13 cellular contexts compared by ENCODE assay signal in genomic region chr15:34334676-34335075, GRCh38. TPM values are rescaled to one million over a fixed set of nuclear protein-coding genes. Genes with fewer than 3 reads are reported as not detected.
DNase-seq lines count a peak whose midpoint lies in the region; ATAC-seq, FAIRE-seq and TF ChIP-seq lines count a peak whose summit lies in the region.
"Had no signal": no experiment of that assay in that cellular context is flagged by ENCODE, and none has a peak within 500 bp of the region (broad histone marks: within the 10 kb centered on the region; RNA-seq: fewer than 3 reads in every experiment).

No MANE protein-coding gene starts in this region.

- H3K27ac Mint-ChIP-seq in activated T-helper 17 cell treated with anti-CD3 and anti-CD28 coated beads, Interleukin-2, amount 50 U/mL, for 72 hours, result peak overlapping the region; percentile 97
- H3K27ac Mint-ChIP-seq in Caco-2 (ENCODE audit: unreplicated experiment), result no peak overlapping the region

- DNase-seq in heart left ventricle (no peak), cardiac septum (ENCODE audit: low spot score) (no peak), kidney (no peak), tibial nerve (ENCODE audit: low spot score in 2 of 2) (no peak), ureter (ENCODE audit: low spot score) (no peak), Caco-2 (no peak), mucosa of gallbladder (ENCODE audit: low spot score) (no peak)
- DNase-seq: activated CD8-positive, alpha-beta memory T cell treated with anti-CD3 and anti-CD28 coated beads for 24 hours; COR-L47; NCI-H1694 treated with DMSO at 0.1 percent for 48 hours had no signal

- H3K9me3 ChIP-seq in heart left ventricle (no peaks in the 10 kb centered on the region), kidney (ENCODE audit: control insufficient read depth in 1 of 2, low read length in 2 of 2) (no peaks in the 10 kb centered on the region), tibial nerve (no peaks in the 10 kb centered on the region), Caco-2 (no peaks in the 10 kb centered on the region)
- H3K9me3 ChIP-seq: prostate gland had no signal

- POLR2A ChIA-PET in Caco-2 (lab: Charles Lee), result no interaction called here

- intact Hi-C loops in heart left ventricle (cut with DNase I), result loop anchor here in 4 of 10 donors (5.0 to 10.0 kb wide), 5 partner anchors 70 to 270 kb away; partner anchors contain the start of genes EMC4 (in 1 of the 4), EMC7 (in 1 of the 4) and PGBD4 (in 1 of the 4)
- intact Hi-C loops in cardiac septum (cut with DNase I), result loop anchor here (10.0 kb wide), 1 partner anchor 110 kb away; the partner anchor contains the start of gene EMC4
- intact Hi-C loops in kidney (cut with DNase I), result no loop called here
- intact Hi-C loops in Caco-2 (cut with micrococcal nuclease; ENCODE audit: unreplicated experiment), result no loop called here

- BruUV-seq in Caco-2 (replicated peaks; lab: Mats Ljungman, UMichigan), result no TSS peak

- TF ChIP-seq EP300 in tibial nerve (IDR thresholded peaks at IDR 0.05), result no peak

- H3K4me1 ChIP-seq in heart left ventricle (peaks cover 0 to 64% (median 37%) of the 10 kb centered on the region in 12 donors), kidney (ENCODE audit: control insufficient read depth in 1 of 2, insufficient read depth in 1 of 2, low read depth in 1 of 2, low read length in 2 of 2) (peaks cover 3 to 5% of the 10 kb centered on the region in 2 donors), tibial nerve (peaks cover 0 to 38% (median 13%) of the 10 kb centered on the region in 4 donors), Caco-2 (no peaks in the 10 kb centered on the region)

- peaks cover 33% of the 10 kb centered on the region for H3K36me3 Mint-ChIP-seq in activated T-helper 17 cell treated with anti-CD3 and anti-CD28 coated beads, Interleukin-2, amount 50 U/mL, for 72 hours (ENCODE audit: low read depth)
- peaks cover 19% of the 10 kb centered on the region for H3K36me3 Mint-ChIP-seq in Caco-2 (ENCODE audit: insufficient read depth, unreplicated experiment)

- H3K27ac ChIP-seq in heart left ventricle, result peak overlapping the region in 11 of 12 donors; percentile 21 to 97 (median 88)
- peak overlapping the region in 1 of 2 donors; percentile 41 for H3K27ac ChIP-seq in kidney (ENCODE audit: low read depth in 2 of 2, low read length in 2 of 2)
- peak overlapping the region in 3 of 4 donors; percentile 30 to 95 (median 94) for H3K27ac ChIP-seq in tibial nerve
- H3K27ac ChIP-seq: prostate gland had no signal

- TF ChIP-seq CTCF in heart left ventricle (IDR thresholded peaks at IDR 0.05) (no peak), kidney (IDR thresholded peaks at IDR 0.05; ENCODE audit: borderline replicate concordance, extremely low read depth, insufficient read depth) (no peak), tibial nerve (IDR thresholded peaks at IDR 0.05) (no peak), Caco-2 (IDR thresholded peaks at IDR 0.05; ENCODE audit: insufficient read depth in 1 of 2, low read depth in 1 of 2, low read length in 1 of 2, severe bottlenecking in 1 of 2, unreplicated experiment in 1 of 2) (no peak)

- no peak for ATAC-seq in heart left ventricle
- ATAC-seq in activated T-helper 17 cell treated with anti-CD3 and anti-CD28 coated beads, Interleukin-2, amount 50 U/mL, for 72 hours (replicated peaks), result no peak

- no peaks in the 10 kb centered on the region for H3K9me3 Mint-ChIP-seq in activated T-helper 17 cell treated with anti-CD3 and anti-CD28 coated beads, Interleukin-2, amount 50 U/mL, for 72 hours
- no peaks in the 10 kb centered on the region for H3K9me3 Mint-ChIP-seq in Caco-2 (ENCODE audit: unreplicated experiment)

- H3K36me3 ChIP-seq in heart left ventricle, result peaks cover 0 to 18% (median 3%) of the 10 kb centered on the region in 9 donors
- no peaks in the 10 kb centered on the region for H3K36me3 ChIP-seq in kidney (ENCODE audit: control insufficient read depth in 1 of 2, insufficient read depth in 2 of 2, low read length in 2 of 2)
- H3K36me3 ChIP-seq in tibial nerve, result no peaks in the 10 kb centered on the region
- H3K36me3 ChIP-seq in Caco-2 (ENCODE audit: control insufficient read depth, insufficient read depth, low read length), result no peaks in the 10 kb centered on the region
- H3K36me3 ChIP-seq: prostate gland had no signal

- H3K27me3 ChIP-seq in heart left ventricle (no peaks in the 10 kb centered on the region), tibial nerve (no peaks in the 10 kb centered on the region), Caco-2 (replicated peaks; ENCODE audit: control insufficient read depth, insufficient read depth, low read length) (no peaks in the 10 kb centered on the region)

- H3K4me1 Mint-ChIP-seq in activated T-helper 17 cell treated with anti-CD3 and anti-CD28 coated beads, Interleukin-2, amount 50 U/mL, for 72 hours, result peaks cover 21% of the 10 kb centered on the region
- no peaks in the 10 kb centered on the region for H3K4me1 Mint-ChIP-seq in Caco-2 (ENCODE audit: low read depth, unreplicated experiment)

- H3K9ac ChIP-seq in kidney (ENCODE audit: low read length in 2 of 2), result peak overlapping the region in 1 of 2 donors; percentile 42

- no peaks in the 10 kb centered on the region for H3K27me3 Mint-ChIP-seq in activated T-helper 17 cell treated with anti-CD3 and anti-CD28 coated beads, Interleukin-2, amount 50 U/mL, for 72 hours
- no peaks in the 10 kb centered on the region for H3K27me3 Mint-ChIP-seq in Caco-2 (ENCODE audit: insufficient read depth, unreplicated experiment)

- CTCF ChIA-PET in Caco-2 (lab: Charles Lee), result no interaction called here

- H3K4me3 ChIP-seq in heart left ventricle (peak overlapping the region in 9 of 12 donors; percentile 9 to 95 (median 84)), kidney (ENCODE audit: low read length in 2 of 2) (peak overlapping the region; percentile 24 to 28), tibial nerve (peak overlapping the region in 1 of 4 donors; percentile 3), Caco-2 (ENCODE audit: low read depth, low read length) (no peak overlapping the region)
- H3K4me3 ChIP-seq: prostate gland had no signal

- WGBS in heart left ventricle, 4 donors, result 65 to 76% (median 67%) methylated on average over 4 of the region's 4 CpGs
- 72 to 77% methylated on average over 4 of the region's 4 CpGs for WGBS in tibial nerve, 2 donors

- H3K4me3 Mint-ChIP-seq in activated T-helper 17 cell treated with anti-CD3 and anti-CD28 coated beads, Interleukin-2, amount 50 U/mL, for 72 hours, result no peak overlapping the region
- H3K4me3 Mint-ChIP-seq in Caco-2 (ENCODE audit: unreplicated experiment), result no peak overlapping the region

- no peak for TF ChIP-seq POLR2A in heart left ventricle (IDR thresholded peaks at IDR 0.05)
- TF ChIP-seq POLR2A in tibial nerve (IDR thresholded peaks at IDR 0.05), result no peak

- no peak for FAIRE-seq in kidney (lab: Jason Lieb, UNC)

RNA-seq across cellular contexts. Expression of gene SLC12A6, which starts 2.9 kb away (rescaled TPM):
- 10 to 100 TPM; 17.3 to 35.1 (median 24.9) TPM for total RNA-seq in heart left ventricle
- 1 to 10 TPM; 6.1 to 7.0 TPM for polyA plus RNA-seq in heart left ventricle
- total RNA-seq in cardiac septum, result 18.2 TPM
- 10 to 100 TPM; 25.2 to 33.6 TPM for total RNA-seq in activated T-helper 17 cell treated with anti-CD3 and anti-CD28 coated beads, Interleukin-2, amount 50 U/mL, for 72 hours
- total RNA-seq in kidney, result 22.6 TPM
- 6.7 TPM for polyA plus RNA-seq in kidney (ENCODE audit: insufficient read depth, low read depth, low replicate concordance)
- total RNA-seq in tibial nerve, result 10 to 100 TPM; 26.9 to 36.9 (median 32.6) TPM
- total RNA-seq in ureter, result 18.2 TPM
- 8.9 and 12.6 TPM in 2 replicates for total RNA-seq in Caco-2 (2022)
- total RNA-seq in mucosa of gallbladder, result 18.3 TPM

RNA-seq across cellular contexts. Expression of gene NOP10, which starts 8.3 kb away (rescaled TPM):
- total RNA-seq in heart left ventricle, result 100 to 1,000 TPM in 8 of 9 donors, 10 to 100 TPM in 1; 96.4 to 217 (median 132) TPM
- 100 to 1,000 TPM; 200 to 384 TPM for polyA plus RNA-seq in heart left ventricle
- 96.9 TPM for total RNA-seq in cardiac septum
- total RNA-seq in activated T-helper 17 cell treated with anti-CD3 and anti-CD28 coated beads, Interleukin-2, amount 50 U/mL, for 72 hours, result 100 to 1,000 TPM; 150 to 210 TPM
- total RNA-seq in kidney, result 92.9 TPM
- polyA plus RNA-seq in kidney (ENCODE audit: insufficient read depth, low read depth, low replicate concordance), result 383 TPM
- 100 to 1,000 TPM in 1 of 4 donors, 10 to 100 TPM in 3; 75.4 to 133 (median 87.7) TPM for total RNA-seq in tibial nerve
- total RNA-seq in ureter, result 120 TPM
- 171 and 175 TPM in 2 replicates for total RNA-seq in Caco-2 (2022)
- 116 TPM for total RNA-seq in mucosa of gallbladder

RNA-seq across cellular contexts. Expression of gene NUTM1, which starts 8.4 kb away (rescaled TPM):
- total RNA-seq in heart left ventricle (not detected), cardiac septum (not detected), kidney (not detected), tibial nerve (not detected), ureter (not detected), Caco-2 (2022) (not detected in 2 replicates), mucosa of gallbladder (not detected)
- polyA plus RNA-seq in heart left ventricle (not detected), kidney (ENCODE audit: insufficient read depth, low read depth, low replicate concordance) (not detected)
- total RNA-seq in activated T-helper 17 cell treated with anti-CD3 and anti-CD28 coated beads, Interleukin-2, amount 50 U/mL, for 72 hours, result not detected
- total RNA-seq: dermis microvascular lymphatic vessel endothelial cell had no signal

RNA-seq across cellular contexts. Expression of gene LPCAT4, which starts 32.3 kb away (rescaled TPM):
- 10 to 100 TPM in 8 of 9 donors, 1 to 10 TPM in 1; 9.8 to 80.0 (median 44.8) TPM for total RNA-seq in heart left ventricle
- polyA plus RNA-seq in heart left ventricle, result 10 to 100 TPM; 12.9 to 49.7 TPM
- 34.3 TPM for total RNA-seq in cardiac septum
- total RNA-seq in activated T-helper 17 cell treated with anti-CD3 and anti-CD28 coated beads, Interleukin-2, amount 50 U/mL, for 72 hours, result 10 to 100 TPM; 73.8 to 95.0 TPM
- 37.5 TPM for total RNA-seq in kidney
- polyA plus RNA-seq in kidney (ENCODE audit: insufficient read depth, low read depth, low replicate concordance), result 22.5 TPM
- 10 to 100 TPM; 14.0 to 38.8 (median 31.9) TPM for total RNA-seq in tibial nerve
- 100 TPM for total RNA-seq in ureter
- total RNA-seq in Caco-2 (2022), result 35.3 and 37.9 TPM in 2 replicates
- total RNA-seq in mucosa of gallbladder, result 97.9 TPM
